ENCODE assay signal across 1 cellular context in genomic region chr19:1260749-1261511, GRCh38.
A peak's percentile ranks its signal among the peaks of the same experiment; 100 is the strongest.
TF ChIP-seq lines count a peak whose summit lies in the region.

No MANE protein-coding gene starts in this region.

TF ChIP-seq in HEK293, 187 proteins besides CTCF, POLR2A, EP300 and RAD21 (continued from another document and continues in another):
- no peak; the same call in 1 of the 2 replicates for TF ChIP-seq REST (tag by site-specific recombination; IDR thresholded peaks at IDR 0.05)
- TF ChIP-seq ZNF335 (tag by site-specific recombination; conservative IDR thresholded peaks at IDR 0.05): peak; percentile 65; the same call in 1 of the 2 replicates
- TF ChIP-seq ZSCAN23 (tag by site-specific recombination; IDR thresholded peaks at IDR 0.05): no peak
- no peak for TF ChIP-seq ZSCAN4 (tag by site-specific recombination; IDR thresholded peaks at IDR 0.05)
- no peak for TF ChIP-seq YY2 (tag by site-specific recombination; IDR thresholded peaks at IDR 0.05)
- no peak for TF ChIP-seq ZNF202 (tag by site-specific recombination; IDR thresholded peaks at IDR 0.05; ENCODE audit: borderline replicate concordance)
- peak; percentile 36; the same call in 1 of the 2 replicates for TF ChIP-seq ZNF692 (tag by site-specific recombination; IDR thresholded peaks at IDR 0.05)
- TF ChIP-seq ZNF514 (tag by site-specific recombination; IDR thresholded peaks at IDR 0.05): no peak
- no peak for TF ChIP-seq SETDB1 (IDR thresholded peaks at IDR 0.05; ENCODE audit: insufficient read length, low read length)
- TF ChIP-seq ZNF701 (tag by site-specific recombination; IDR thresholded peaks at IDR 0.05): no peak
- TF ChIP-seq AEBP2 (tag by site-specific recombination; IDR thresholded peaks at IDR 0.05; ENCODE audit: borderline replicate concordance): no peak
- TF ChIP-seq ZNF610 (tag by site-specific recombination; IDR thresholded peaks at IDR 0.05; ENCODE audit: borderline replicate concordance): no peak
- no peak; the same call in 1 of the 2 replicates for TF ChIP-seq ZBTB7A (tag by site-specific recombination; IDR thresholded peaks at IDR 0.05; ENCODE audit: low read depth)
- TF ChIP-seq SCRT2 (tag by site-specific recombination; IDR thresholded peaks at IDR 0.05): no peak
- peak; percentile 92 for TF ChIP-seq PATZ1 (tag by site-specific recombination; IDR thresholded peaks at IDR 0.05)
- TF ChIP-seq ZNF391 (tag by site-specific recombination; IDR thresholded peaks at IDR 0.05; ENCODE audit: borderline replicate concordance, low read depth): no peak
- no peak for TF ChIP-seq ZNF544 (tag by site-specific recombination; IDR thresholded peaks at IDR 0.05)
- TF ChIP-seq ZNF660 (tag by site-specific recombination; IDR thresholded peaks at IDR 0.05): peak; percentile 49; the same call in 1 of the 2 replicates
- TF ChIP-seq ZFP37 (tag by site-specific recombination; IDR thresholded peaks at IDR 0.05): no peak
- TF ChIP-seq ZBTB1 (tag by site-specific recombination; IDR thresholded peaks at IDR 0.05): no peak
- no peak for TF ChIP-seq ZNF404 (tag by site-specific recombination; IDR thresholded peaks at IDR 0.05)
- peak; percentile 76 for TF ChIP-seq ZBTB10 (tag by site-specific recombination; IDR thresholded peaks at IDR 0.05)
- no peak for TF ChIP-seq ZNF473 (tag by site-specific recombination; IDR thresholded peaks at IDR 0.05)
- peak; percentile 82 for TF ChIP-seq EGR2 (tag by site-specific recombination; IDR thresholded peaks at IDR 0.05; ENCODE audit: low read depth)
- peak; percentile 85 for TF ChIP-seq GLIS2 (tag by site-specific recombination; IDR thresholded peaks at IDR 0.05)
- peak; percentile 89 for TF ChIP-seq KLF9 (tag by site-specific recombination; IDR thresholded peaks at IDR 0.05; ENCODE audit: low read depth)
- no peak for TF ChIP-seq ZNF223 (tag by site-specific recombination; IDR thresholded peaks at IDR 0.05)
- TF ChIP-seq ZFP3 (tag by site-specific recombination; IDR thresholded peaks at IDR 0.05; ENCODE audit: low read depth): peak; percentile 80; the same call in 1 of the 2 replicates
- no peak for TF ChIP-seq GLI4 (tag by site-specific recombination; IDR thresholded peaks at IDR 0.05)
- peak; percentile 6; the same call in 1 of the 2 replicates for TF ChIP-seq ZIC2 (tag by site-specific recombination; IDR thresholded peaks at IDR 0.05)
- no peak for TF ChIP-seq YY1 (tag by site-specific recombination; IDR thresholded peaks at IDR 0.05)
- no peak for TF ChIP-seq ZNF23 (tag by site-specific recombination; IDR thresholded peaks at IDR 0.05; ENCODE audit: borderline replicate concordance)
- TF ChIP-seq ZNF184 (tag by site-specific recombination; IDR thresholded peaks at IDR 0.05): no peak
- no peak for TF ChIP-seq TCF7L2 (IDR thresholded peaks at IDR 0.05; ENCODE audit: borderline replicate concordance, low read depth, low read length)
- 0 out of 2 replicates have a peak, but pooled peaks have one; percentile 22 for TF ChIP-seq INSM2 (tag by site-specific recombination; IDR thresholded peaks at IDR 0.05)
- TF ChIP-seq ZNF621 (tag by site-specific recombination; IDR thresholded peaks at IDR 0.05): no peak
- TF ChIP-seq ZFHX2 (tag by site-specific recombination; conservative IDR thresholded peaks at IDR 0.05): peak; percentile 96
- TF ChIP-seq ZNF488 (tag by site-specific recombination; IDR thresholded peaks at IDR 0.05): no peak
- TF ChIP-seq ZSCAN30 (tag by site-specific recombination; IDR thresholded peaks at IDR 0.05): no peak
- no peak for TF ChIP-seq ZNF16 (tag by site-specific recombination; IDR thresholded peaks at IDR 0.05; ENCODE audit: low read depth)
- no peak for TF ChIP-seq ZNF26 (tag by site-specific recombination; IDR thresholded peaks at IDR 0.05)
- peak; percentile 88 for TF ChIP-seq HIC1 (tag by site-specific recombination; IDR thresholded peaks at IDR 0.05)
- TF ChIP-seq ZNF341 (tag by site-specific recombination; IDR thresholded peaks at IDR 0.05; ENCODE audit: low read depth): peak; percentile 36; the same call in 1 of the 2 replicates
- TF ChIP-seq IKZF3 (tag by site-specific recombination; IDR thresholded peaks at IDR 0.05): peak; percentile 87
